8 cellular contexts compared by ENCODE assay signal in genomic region chr18:76492669-76493212, GRCh38. TPM values are rescaled to one million over a fixed set of nuclear protein-coding genes. Genes with fewer than 3 reads are reported as not detected.
A peak's percentile ranks its signal among the peaks of the same experiment; 100 is the strongest.
DNase-seq lines count a peak whose midpoint lies in the region; ATAC-seq lines count a peak whose summit lies in the region.

No MANE protein-coding gene starts in this region.

- CTCF ChIA-PET in naive thymus-derived CD4-positive, alpha-beta T cell (lab: Charles Lee): no interaction called here

- H3K27ac Mint-ChIP-seq in naive thymus-derived CD4-positive, alpha-beta T cell: peak overlapping the region; percentile 57 to 95 (median 87)
- H3K27ac Mint-ChIP-seq in stimulated activated effector memory CD8-positive, alpha-beta T cell treated with anti-CD3 and anti-CD28 coated beads, Interleukin-12 subunit alpha, Interleukin-12 subunit beta, amount 100 ng/mL, for 72 hours: peak overlapping the region; percentile 74

- H3K4me1 Mint-ChIP-seq in naive thymus-derived CD4-positive, alpha-beta T cell: peaks cover 28 to 53% (median 41%) of the 10 kb centered on the region in 7 donors
- H3K4me1 Mint-ChIP-seq in stimulated activated effector memory CD8-positive, alpha-beta T cell treated with anti-CD3 and anti-CD28 coated beads, Interleukin-12 subunit alpha, Interleukin-12 subunit beta, amount 100 ng/mL, for 72 hours: peaks cover 33% of the 10 kb centered on the region

- POLR2A ChIA-PET in naive thymus-derived CD4-positive, alpha-beta T cell (lab: Charles Lee): interaction anchor here (1.0 kb wide), 1 partner anchor 229 kb away, joined by 3 read pairs; no protein-coding TSS in a partner anchor

- peaks cover 0 to 1% (median 0%) of the 10 kb centered on the region in 11 donors for H3K9me3 Mint-ChIP-seq in naive thymus-derived CD4-positive, alpha-beta T cell
- H3K9me3 Mint-ChIP-seq in stimulated activated effector memory CD8-positive, alpha-beta T cell treated with anti-CD3 and anti-CD28 coated beads, Interleukin-12 subunit alpha, Interleukin-12 subunit beta, amount 100 ng/mL, for 72 hours: no peaks in the 10 kb centered on the region

- peak overlapping the region; percentile 94 to 96 (median 95) for H3K4me3 Mint-ChIP-seq in naive thymus-derived CD4-positive, alpha-beta T cell
- H3K4me3 Mint-ChIP-seq in stimulated activated effector memory CD8-positive, alpha-beta T cell treated with anti-CD3 and anti-CD28 coated beads, Interleukin-12 subunit alpha, Interleukin-12 subunit beta, amount 100 ng/mL, for 72 hours: peak overlapping the region; percentile 86

- H3K27me3 Mint-ChIP-seq in naive thymus-derived CD4-positive, alpha-beta T cell: peaks cover 0 to 80% (median 0%) of the 10 kb centered on the region in 5 donors

- H3K4me3 ChIP-seq in naive thymus-derived CD4-positive, alpha-beta T cell (ENCODE audit: low read length): peak overlapping the region; percentile 87

- H3K4me1 ChIP-seq in naive thymus-derived CD4-positive, alpha-beta T cell (ENCODE audit: control insufficient read depth in 2 of 2, insufficient read depth in 2 of 2, low read length in 2 of 2): peaks cover 8 to 9% of the 10 kb centered on the region in 2 donors

- no peaks in the 10 kb centered on the region for H3K36me3 ChIP-seq in naive thymus-derived CD4-positive, alpha-beta T cell (ENCODE audit: control insufficient read depth in 2 of 3, insufficient read depth in 3 of 3, low read length in 3 of 3)

- H3K9me3 ChIP-seq in naive thymus-derived CD4-positive, alpha-beta T cell (ENCODE audit: control insufficient read depth in 2 of 3, low read length in 3 of 3): no peaks in the 10 kb centered on the region

- peak overlapping the region; percentile 65 for H3K27ac ChIP-seq in naive thymus-derived CD4-positive, alpha-beta T cell (ENCODE audit: low read depth, low read length)

- H3K36me3 Mint-ChIP-seq in naive thymus-derived CD4-positive, alpha-beta T cell: no peaks in the 10 kb centered on the region
- H3K36me3 Mint-ChIP-seq in stimulated activated effector memory CD8-positive, alpha-beta T cell treated with anti-CD3 and anti-CD28 coated beads, Interleukin-12 subunit alpha, Interleukin-12 subunit beta, amount 100 ng/mL, for 72 hours: peaks cover 17% of the 10 kb centered on the region

- peak; percentile 86 for ATAC-seq in naive thymus-derived CD4-positive, alpha-beta T cell
- peak; percentile 93 for ATAC-seq in stimulated activated effector memory CD8-positive, alpha-beta T cell treated with anti-CD3 and anti-CD28 coated beads, Interleukin-12 subunit alpha, Interleukin-12 subunit beta, amount 100 ng/mL, for 72 hours

- no peaks in the 10 kb centered on the region for H3K27me3 ChIP-seq in naive thymus-derived CD4-positive, alpha-beta T cell (ENCODE audit: control insufficient read depth in 2 of 2, insufficient read depth in 2 of 2, low read length in 2 of 2)

- intact Hi-C loops in naive thymus-derived CD4-positive, alpha-beta T cell (cut with micrococcal nuclease): loop anchor here (1.0 to 10.0 kb wide), 18 partner anchors 26 to 1995 kb away; partner anchors contain the start of genes ZNF407 (in 2 of the 2), CNDP2 (in 1 of the 2), PTGR3 (in 1 of the 2) and TSHZ1 (in 1 of the 2)

- DNase-seq in EL (peak; percentile 99), GOT3 (lab: John Stamatoyannopoulos, UW) (peak; percentile 78), LHCN-M2 (ENCODE audit: low read depth) (peak; percentile 98), RPMI8226 (peak; percentile 100), fibroblast of peridontal ligament (ENCODE audit: extremely low read depth) (peak; percentile 98)
- DNase-seq in activated T-helper 9 cell treated with anti-CD3 and anti-CD28 coated beads, Interleukin-2, amount 50 U/mL, for 16 hours (ENCODE audit: low read depth): peak; percentile 94
- DNase-seq in naive thymus-derived CD4-positive, alpha-beta T cell: peak; percentile 97 to 99 (median 99)
- DNase-seq in stimulated activated effector memory CD8-positive, alpha-beta T cell treated with anti-CD3 and anti-CD28 coated beads, Interleukin-12 subunit alpha, Interleukin-12 subunit beta, amount 100 ng/mL, for 72 hours (ENCODE audit: low spot score in 2 of 2): peak; percentile 95 to 99

RNA-seq across cellular contexts. Expression of gene ZNF516, which starts 2.3 kb away (rescaled TPM):
- total RNA-seq in LHCN-M2 (2014; rRNA removed): 5.5 and 7.9 TPM in 2 replicates
- 3.9 TPM for polyA plus RNA-seq in LHCN-M2 (2012)
- total RNA-seq in naive thymus-derived CD4-positive, alpha-beta T cell: 10 to 100 TPM in 4 of 5 experiments, 1 to 10 TPM in 1; 1.9 to 60.4 (median 22.6) TPM
- polyA plus RNA-seq in naive thymus-derived CD4-positive, alpha-beta T cell: 1 to 10 TPM; 3.5 to 5.4 TPM

Comparison
In these comparisons a context has a peak if more than half of its experiments do, and no peak if none do; other contexts are left out.
1. Peak in every context shown above with its lines: DNase-seq, ATAC-seq, H3K4me3 ChIP-seq and H3K27ac ChIP-seq.